13 cellular contexts compared by ENCODE assay signal in genomic region chr1:54464031-54464476, GRCh38. TPM values are rescaled to one million over a fixed set of nuclear protein-coding genes. Genes with fewer than 3 reads are reported as not detected.
DNase-seq lines count a peak whose midpoint lies in the region; ATAC-seq, FAIRE-seq and TF ChIP-seq lines count a peak whose summit lies in the region.
"Had no signal": no experiment of that assay in that cellular context is flagged by ENCODE, and none has a peak within 500 bp of the region (broad histone marks: within the 10 kb centered on the region; RNA-seq: fewer than 3 reads in every experiment).

No MANE protein-coding gene starts in this region.

- H3K36me3 ChIP-seq in cardiac muscle cell = no peaks in the 10 kb centered on the region
- H3K36me3 ChIP-seq in kidney (ENCODE audit: control insufficient read depth in 1 of 2, insufficient read depth in 2 of 2, low read length in 2 of 2) = no peaks in the 10 kb centered on the region
- H3K36me3 ChIP-seq in WERI-Rb-1 = no peaks in the 10 kb centered on the region

- H3K4me3 ChIP-seq in cardiac muscle cell (no peak overlapping the region), kidney (ENCODE audit: low read length in 2 of 2) (no peak overlapping the region), WERI-Rb-1 (ENCODE audit: low read depth, low read length) (no peak overlapping the region)

- ATAC-seq in Right ventricle myocardium inferior = no peak
- no peak for ATAC-seq in HG03196 (IDR thresholded peaks at IDR 0.05; ENCODE audit: unreplicated experiment)
- no peak for ATAC-seq in HG03521 (IDR thresholded peaks at IDR 0.05; ENCODE audit: unreplicated experiment)

- no peaks in the 10 kb centered on the region for H3K27me3 ChIP-seq in cardiac muscle cell
- H3K27me3 ChIP-seq in WERI-Rb-1 (ENCODE audit: insufficient read depth, low read depth, severe bottlenecking) = no peaks in the 10 kb centered on the region

- no peak overlapping the region for H3K9ac ChIP-seq in kidney (ENCODE audit: low read length in 2 of 2)
- H3K9ac ChIP-seq: KMS-11 had no signal

- H3K4me1 ChIP-seq in cardiac muscle cell (ENCODE audit: low read depth) = peaks cover 64% of the 10 kb centered on the region
- peaks cover 13 to 16% of the 10 kb centered on the region in 2 donors for H3K4me1 ChIP-seq in kidney (ENCODE audit: control insufficient read depth in 1 of 2, insufficient read depth in 1 of 2, low read depth in 1 of 2, low read length in 2 of 2)

- intact Hi-C loops in Right ventricle myocardium inferior (cut with DNase I) (no loop called here), kidney (cut with DNase I) (no loop called here)

- DNase-seq in cardiac muscle cell (ENCODE audit: low read depth in 1 of 2, low spot score in 1 of 2) = no peak
- DNase-seq in Right ventricle myocardium inferior (ENCODE audit: missing footprints) = no peak
- DNase-seq in activated CD8-positive, alpha-beta memory T cell treated with anti-CD3 and anti-CD28 coated beads, Interleukin-2, amount 50 U/mL, for 48 hours = peak; percentile 54
- DNase-seq in kidney = peak; percentile 1
- DNase-seq in WERI-Rb-1 = no peak
- no peak for DNase-seq in dedifferentiated amniotic fluid mesenchymal stem cell (ENCODE audit: extremely low spot score)
- DNase-seq: NCI-H2081 treated with DMSO at 0.1 percent for 48 hours; stimulated activated CD4-positive, alpha-beta T cell treated with anti-CD3 and anti-CD28 coated beads, Interleukin-4, amount 100 ng/mL, for 1 hour had no signal

- no peak for FAIRE-seq in kidney (lab: Jason Lieb, UNC)
- FAIRE-seq: astrocyte, GM18507 had no signal

- TF ChIP-seq CTCF in cardiac muscle cell (IDR thresholded peaks at IDR 0.05; ENCODE audit: low read depth, low read length) (no peak), kidney (IDR thresholded peaks at IDR 0.05; ENCODE audit: borderline replicate concordance, extremely low read depth, insufficient read depth) (no peak), WERI-Rb-1 (IDR thresholded peaks at IDR 0.05; ENCODE audit: low read depth, low read length) (no peak)

- H3K27ac ChIP-seq in cardiac muscle cell = peak overlapping the region; percentile 89
- H3K27ac ChIP-seq in kidney (ENCODE audit: low read depth in 2 of 2, low read length in 2 of 2) = peak overlapping the region in 1 of 2 donors; percentile 49
- no peak overlapping the region for H3K27ac ChIP-seq in WERI-Rb-1
- H3K27ac ChIP-seq: KMS-11 had no signal

- no peaks in the 10 kb centered on the region for H3K9me3 ChIP-seq in cardiac muscle cell (ENCODE audit: low read depth)
- H3K9me3 ChIP-seq in kidney (ENCODE audit: control insufficient read depth in 1 of 2, low read length in 2 of 2) = no peaks in the 10 kb centered on the region
- no peaks in the 10 kb centered on the region for H3K9me3 ChIP-seq in WERI-Rb-1 (ENCODE audit: severe bottlenecking)

RNA-seq across cellular contexts. Expression of gene SSBP3, which starts 57.9 kb away (rescaled TPM):
- 81.0 and 90.6 TPM in 2 replicates for total RNA-seq in cardiac muscle cell
- 40.2 and 56.0 TPM in 2 replicates for polyA plus RNA-seq in cardiac muscle cell
- total RNA-seq in Right ventricle myocardium inferior = 53.6 TPM
- 49.6 TPM for total RNA-seq in kidney
- polyA plus RNA-seq in kidney (ENCODE audit: insufficient read depth, low read depth, low replicate concordance) = 33.3 TPM

Comparison
In these comparisons a context has a peak if more than half of its experiments do, and no peak if none do; other contexts are left out.
1. DNase-seq: peak in activated CD8-positive, alpha-beta memory T cell treated with anti-CD3 and anti-CD28 coated beads, Interleukin-2, amount 50 U/mL, for 48 hours (single experiment) and kidney (single experiment); none in cardiac muscle cell (0 of 2), Right ventricle myocardium inferior (single experiment), WERI-Rb-1 (single experiment) and dedifferentiated amniotic fluid mesenchymal stem cell (single experiment).